ENCODE assay signal across 9 cellular contexts in genomic region chr3:159987291-159987711, GRCh38. TPM values are rescaled to one million over a fixed set of nuclear protein-coding genes. Genes with fewer than 3 reads are reported as not detected.
A peak's percentile ranks its signal among the peaks of the same experiment; 100 is the strongest.
DNase-seq lines count a peak whose midpoint lies in the region; ATAC-seq and TF ChIP-seq lines count a peak whose summit lies in the region.
"Had no signal": no experiment of that assay in that cellular context is flagged by ENCODE, and none has a peak within 500 bp of the region (broad histone marks: within the 10 kb centered on the region; RNA-seq: fewer than 3 reads in every experiment).

No MANE protein-coding gene starts in this region.

- BruUV-seq in mammary epithelial cell (replicated peaks; lab: Mats Ljungman, UMichigan) = no TSS peak

- no peak overlapping the region for H3K27ac Mint-ChIP-seq in activated naive CD4-positive, alpha-beta T cell treated with anti-CD3 and anti-CD28 coated beads, Interleukin-2, amount 50 U/mL, for 24 hours
- H3K27ac Mint-ChIP-seq in stimulated activated naive B cell treated with anti-CD40 and anti-IgM and Interleukin-4, amounts not matched to agents 10 μg/mL and 1 μg/mL and 100 μg/mL, for 72 hours = peak overlapping the region; percentile 95

- no peak overlapping the region for H3K4me3 ChIP-seq in mammary epithelial cell (replicated peaks in 1 of 3; ENCODE audit: insufficient read depth in 1 of 3, low read depth in 2 of 3, low read length in 3 of 3)
- H3K4me3 ChIP-seq: vagina had no signal

- H3K4me1 ChIP-seq in mammary epithelial cell (ENCODE audit: insufficient read depth, low read length) = peaks cover 19% of the 10 kb centered on the region

- DNase-seq in activated naive CD4-positive, alpha-beta T cell (lab: John Stamatoyannopoulos, UW) = no peak
- DNase-seq in M059J (ENCODE audit: low read depth) = peak; percentile 60
- peak; percentile 74 for DNase-seq in mammary epithelial cell
- no peak for DNase-seq in stimulated activated naive B cell treated with anti-CD40 and anti-IgM and Interleukin-4, amounts not matched to agents 10 μg/mL and 1 μg/mL and 100 μg/mL, for 72 hours
- DNase-seq in NCI-H510A (lab: John Stamatoyannopoulos, UW) = no peak
- no peak for DNase-seq in C1 segment of cervical spinal cord (lab: John Stamatoyannopoulos, UW)
- no peak for DNase-seq in NOMO-1 treated with dmso at 0.1 percent for 144 hours (lab: John Stamatoyannopoulos, UW; ENCODE audit: unreplicated experiment)

- H3K9ac ChIP-seq in mammary epithelial cell (ENCODE audit: insufficient read depth, low read length) = no peak overlapping the region

- dilution Hi-C loops in mammary epithelial cell (cut with HindIII; ENCODE audit: low sequenced_read_pairs) = no loop called here

- H3K4me2 ChIP-seq in mammary epithelial cell (ENCODE audit: insufficient read depth, low read depth, low read length) = no peak overlapping the region

- H3K4me3 Mint-ChIP-seq in activated naive CD4-positive, alpha-beta T cell treated with anti-CD3 and anti-CD28 coated beads, Interleukin-2, amount 50 U/mL, for 24 hours = peak overlapping the region; percentile 31
- H3K4me3 Mint-ChIP-seq in stimulated activated naive B cell treated with anti-CD40 and anti-IgM and Interleukin-4, amounts not matched to agents 10 μg/mL and 1 μg/mL and 100 μg/mL, for 72 hours = peak overlapping the region in 1 of 2 donors; percentile 87

- H3K27ac ChIP-seq in mammary epithelial cell (ENCODE audit: insufficient read depth, low read depth, low read length) = no peak overlapping the region
- H3K27ac ChIP-seq: vagina had no signal

- in situ Hi-C loops in mammary epithelial cell (cut with MboI; ENCODE audit: low sequenced_read_pairs in 2 of 2) = no loop called here

- H3K9me3 Mint-ChIP-seq in activated naive CD4-positive, alpha-beta T cell treated with anti-CD3 and anti-CD28 coated beads, Interleukin-2, amount 50 U/mL, for 24 hours = no peaks in the 10 kb centered on the region
- H3K9me3 Mint-ChIP-seq in stimulated activated naive B cell treated with anti-CD40 and anti-IgM and Interleukin-4, amounts not matched to agents 10 μg/mL and 1 μg/mL and 100 μg/mL, for 72 hours = no peaks in the 10 kb centered on the region

- H3K4me1 Mint-ChIP-seq in activated naive CD4-positive, alpha-beta T cell treated with anti-CD3 and anti-CD28 coated beads, Interleukin-2, amount 50 U/mL, for 24 hours = peaks cover 20% of the 10 kb centered on the region
- H3K4me1 Mint-ChIP-seq in stimulated activated naive B cell treated with anti-CD40 and anti-IgM and Interleukin-4, amounts not matched to agents 10 μg/mL and 1 μg/mL and 100 μg/mL, for 72 hours = peaks cover 24 to 39% of the 10 kb centered on the region in 2 donors

- no peaks in the 10 kb centered on the region for H3K36me3 Mint-ChIP-seq in activated naive CD4-positive, alpha-beta T cell treated with anti-CD3 and anti-CD28 coated beads, Interleukin-2, amount 50 U/mL, for 24 hours
- H3K36me3 Mint-ChIP-seq in stimulated activated naive B cell treated with anti-CD40 and anti-IgM and Interleukin-4, amounts not matched to agents 10 μg/mL and 1 μg/mL and 100 μg/mL, for 72 hours = peaks cover 0 to 5% of the 10 kb centered on the region in 2 donors

- H2AFZ ChIP-seq in mammary epithelial cell (ENCODE audit: low read depth, low read length) = peak overlapping the region; percentile 5

- WGBS in mammary epithelial cell (ENCODE audit: low coverage, missing lambda C conversion rate) = 79% methylated on average over 4 of the region's 5 CpGs

- no peaks in the 10 kb centered on the region for H3K27me3 ChIP-seq in mammary epithelial cell (ENCODE audit: insufficient read depth, low read length)
- H3K27me3 ChIP-seq: vagina had no signal

- H3K27me3 Mint-ChIP-seq in activated naive CD4-positive, alpha-beta T cell treated with anti-CD3 and anti-CD28 coated beads, Interleukin-2, amount 50 U/mL, for 24 hours = peaks cover 1% of the 10 kb centered on the region
- no peaks in the 10 kb centered on the region for H3K27me3 Mint-ChIP-seq in stimulated activated naive B cell treated with anti-CD40 and anti-IgM and Interleukin-4, amounts not matched to agents 10 μg/mL and 1 μg/mL and 100 μg/mL, for 72 hours

- no peaks in the 10 kb centered on the region for H4K20me1 ChIP-seq in mammary epithelial cell (ENCODE audit: insufficient read depth, low read length)

- CTCF ChIA-PET in mammary epithelial cell (lab: Charles Lee; ENCODE audit: low non-redundant PET) = interaction anchor here (0.5 to 0.6 kb wide), 2 partner anchors 99 to 158 kb away, joined by 3 to 4 read pairs; no protein-coding TSS in a partner anchor

- H3K36me3 ChIP-seq in mammary epithelial cell (ENCODE audit: insufficient read depth, low read length) = no peaks in the 10 kb centered on the region
- H3K36me3 ChIP-seq: vagina had no signal

- no peak for ATAC-seq in stimulated activated naive B cell treated with anti-CD40 and anti-IgM and Interleukin-4, amounts not matched to agents 10 μg/mL and 1 μg/mL and 100 μg/mL, for 72 hours (replicated peaks)

- intact Hi-C loops in mammary epithelial cell (cut with micrococcal nuclease) = loop anchor here (5.0 kb wide), 3 partner anchors 60 to 165 kb away; no protein-coding TSS in a partner anchor

- TF ChIP-seq CTCF in mammary epithelial cell (conservative IDR thresholded peaks at IDR 0.05 in 1 of 2, IDR thresholded peaks at IDR 0.05 in 1 of 2; ENCODE audit: extremely low read depth in 1 of 2, insufficient read depth in 1 of 2, low read depth in 1 of 2, low read length in 2 of 2) = peak; percentile 27 to 38

- no peaks in the 10 kb centered on the region for H3K79me2 ChIP-seq in mammary epithelial cell (ENCODE audit: insufficient read depth, low read length)

- no peaks in the 10 kb centered on the region for H3K9me3 ChIP-seq in mammary epithelial cell (replicated peaks; ENCODE audit: insufficient read depth, low read length)
- H3K9me3 ChIP-seq: vagina had no signal

RNA-seq across cellular contexts. Expression of gene IL12A, which starts 1.3 kb away (rescaled TPM):
- total RNA-seq in M059J (2014; rRNA removed; shearing (Covaris generic)) = 0.25 and 7.6 TPM in 2 replicates
- total RNA-seq in mammary epithelial cell = 1 to 10 TPM in 1 of 2 donors, under 1 TPM in 1; 0.83 to 1.3 TPM
- 0.44 TPM for polyA plus RNA-seq in mammary epithelial cell
- polyA minus RNA-seq in mammary epithelial cell = not detected

Comparison
In these comparisons a context has a peak if more than half of its experiments do, and no peak if none do; other contexts are left out.
1. DNase-seq: peak in M059J (single experiment) and mammary epithelial cell (single experiment); none in activated naive CD4-positive, alpha-beta T cell (0 of 4), stimulated activated naive B cell treated with anti-CD40 and anti-IgM and Interleukin-4, amounts not matched to agents 10 μg/mL and 1 μg/mL and 100 μg/mL, for 72 hours (single experiment), NCI-H510A (single experiment), C1 segment of cervical spinal cord (0 of 14) and NOMO-1 treated with dmso at 0.1 percent for 144 hours (single experiment).